21 cellular contexts compared by ENCODE assay signal in the genomic region with DNA sequence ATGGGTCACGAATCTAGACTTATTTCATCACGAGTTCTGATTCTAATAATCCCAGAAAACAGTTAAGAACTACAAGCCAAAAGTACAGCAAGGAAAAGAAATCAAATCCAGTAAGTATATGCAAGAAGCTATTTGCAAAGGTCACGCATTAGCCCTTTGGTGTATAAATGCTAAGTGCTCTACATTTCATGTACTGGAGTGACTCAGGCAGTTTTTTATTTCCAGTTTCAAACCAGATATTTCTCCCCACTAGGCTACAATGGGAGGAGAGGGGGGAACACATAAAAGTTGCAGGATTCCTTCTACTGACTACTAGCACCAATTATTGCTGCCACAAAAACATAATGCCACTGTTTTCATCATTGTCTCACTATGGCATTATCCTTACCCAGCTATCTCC.
DNase-seq lines count a peak whose midpoint lies in the region; ATAC-seq and TF ChIP-seq lines count a peak whose summit lies in the region.
"Had no signal": no experiment of that assay in that cellular context is flagged by ENCODE, and none has a peak within 500 bp of the region (broad histone marks: within the 10 kb centered on the region; RNA-seq: fewer than 3 reads in every experiment).

No MANE protein-coding gene starts in this region.

- H3K14ac ChIP-seq in mesenchymal stem cell (ENCODE audit: low read length in 2 of 2), result no peak overlapping the region

- WGBS in endodermal cell (ENCODE audit: insufficient coverage in 1 of 2, insufficient read length in 1 of 2), 2 experiments, result 96 to 100% methylated on average over 3 of the region's 3 CpGs
- WGBS in mesenchymal stem cell, result 97% methylated on average over 3 of the region's 3 CpGs

- H3K4me1 Mint-ChIP-seq in stimulated activated naive CD8-positive, alpha-beta T cell treated with anti-CD3 and anti-CD28 coated beads, Interleukin-15, Interleukin-2, amounts not matched to agents 100 ng/mL and 50 ng/mL, for 24 hours (ENCODE audit: low read depth), result peaks cover 43% of the 10 kb centered on the region
- H3K4me1 Mint-ChIP-seq in endodermal cell (peaks cover 2% of the 10 kb centered on the region), HFFc6 (ENCODE audit: low read depth) (no peaks in the 10 kb centered on the region)

- no peaks in the 10 kb centered on the region for H3K9me3 Mint-ChIP-seq in stimulated activated naive CD8-positive, alpha-beta T cell treated with anti-CD3 and anti-CD28 coated beads, Interleukin-15, Interleukin-2, amounts not matched to agents 100 ng/mL and 50 ng/mL, for 24 hours
- no peaks in the 10 kb centered on the region for H3K9me3 Mint-ChIP-seq in endodermal cell
- H3K9me3 Mint-ChIP-seq in HFFc6, result no peaks in the 10 kb centered on the region
- H3K9me3 Mint-ChIP-seq: GM23338 had no signal

- H3K4me1 ChIP-seq in endodermal cell (ENCODE audit: control insufficient read depth, insufficient read depth, low read length) (no peaks in the 10 kb centered on the region), mesenchymal stem cell (ENCODE audit: control insufficient read depth, insufficient read depth, low read depth, low read length) (no peaks in the 10 kb centered on the region)
- H3K4me1 ChIP-seq: left ventricle myocardium inferior had no signal

- no peak overlapping the region for H2AK5ac ChIP-seq in mesenchymal stem cell (ENCODE audit: low read length, severe bottlenecking)

- no peak overlapping the region for H4K91ac ChIP-seq in mesenchymal stem cell (ENCODE audit: low read length)

- no peak for ATAC-seq in stimulated activated naive CD8-positive, alpha-beta T cell treated with anti-CD3 and anti-CD28 coated beads, Interleukin-15, Interleukin-2, amounts not matched to agents 100 U/mL and 50 U/mL, for 24 hours

- no peak overlapping the region for H2BK120ac ChIP-seq in mesenchymal stem cell (ENCODE audit: low read depth, low read length)

- H3K79me1 ChIP-seq in mesenchymal stem cell (replicated peaks; ENCODE audit: low read length, poor library complexity, severe bottlenecking), result no peaks in the 10 kb centered on the region

- no peak for TF ChIP-seq CTCF in endodermal cell (conservative IDR thresholded peaks at IDR 0.05)
- TF ChIP-seq CTCF in HFFc6 (IDR thresholded peaks at IDR 0.05), result no peak

- H3K36me3 Mint-ChIP-seq in stimulated activated naive CD8-positive, alpha-beta T cell treated with anti-CD3 and anti-CD28 coated beads, Interleukin-15, Interleukin-2, amounts not matched to agents 100 ng/mL and 50 ng/mL, for 24 hours (ENCODE audit: low read depth), result no peaks in the 10 kb centered on the region
- H3K36me3 Mint-ChIP-seq in endodermal cell (ENCODE audit: low read depth), result no peaks in the 10 kb centered on the region
- no peaks in the 10 kb centered on the region for H3K36me3 Mint-ChIP-seq in HFFc6 (ENCODE audit: low read depth)

- H3K27ac ChIP-seq in endodermal cell (ENCODE audit: low read depth, low read length) (peak overlapping the region; percentile 88), mesenchymal stem cell (ENCODE audit: low read length, poor library complexity, severe bottlenecking) (no peak overlapping the region)
- H3K27ac ChIP-seq: C4-2B, HL-60, left ventricle myocardium inferior, pancreas, SK-N-MC had no signal

- H3K27ac Mint-ChIP-seq in stimulated activated naive CD8-positive, alpha-beta T cell treated with anti-CD3 and anti-CD28 coated beads, Interleukin-15, Interleukin-2, amounts not matched to agents 100 ng/mL and 50 ng/mL, for 24 hours, result peak overlapping the region; percentile 13
- H3K27ac Mint-ChIP-seq in endodermal cell (no peak overlapping the region), HFFc6 (no peak overlapping the region)
- H3K27ac Mint-ChIP-seq: GM23338 had no signal

- no peak overlapping the region for H2BK5ac ChIP-seq in mesenchymal stem cell (ENCODE audit: low read depth, low read length, poor library complexity, severe bottlenecking)

- H3K9ac ChIP-seq in endodermal cell (ENCODE audit: extremely low read depth, low read length, poor library complexity, severe bottlenecking), result no peak overlapping the region
- no peak overlapping the region for H3K9ac ChIP-seq in mesenchymal stem cell (ENCODE audit: low read length)

- H3K9me3 ChIP-seq in endodermal cell (ENCODE audit: control insufficient read depth, low read length) (no peaks in the 10 kb centered on the region), mesenchymal stem cell (ENCODE audit: control insufficient read depth, low read length) (no peaks in the 10 kb centered on the region)
- H3K9me3 ChIP-seq: left ventricle myocardium inferior, pancreas had no signal

- H3K23ac ChIP-seq in mesenchymal stem cell (ENCODE audit: low read length in 2 of 2), result no peak overlapping the region

- no peaks in the 10 kb centered on the region for H3K27me3 Mint-ChIP-seq in stimulated activated naive CD8-positive, alpha-beta T cell treated with anti-CD3 and anti-CD28 coated beads, Interleukin-15, Interleukin-2, amounts not matched to agents 100 ng/mL and 50 ng/mL, for 24 hours
- H3K27me3 Mint-ChIP-seq in endodermal cell (ENCODE audit: insufficient read depth) (no peaks in the 10 kb centered on the region), HFFc6 (ENCODE audit: insufficient read depth) (peaks cover 2% of the 10 kb centered on the region)

- H2BK12ac ChIP-seq in mesenchymal stem cell (ENCODE audit: low read length in 2 of 2), result no peak overlapping the region

- no peak overlapping the region for H3K4me2 ChIP-seq in mesenchymal stem cell (ENCODE audit: low read length, poor library complexity, severe bottlenecking)
- H3K4me2 ChIP-seq: GM23338 had no signal

- H3K36me3 ChIP-seq in endodermal cell (ENCODE audit: control insufficient read depth, insufficient read depth, low read length), result no peaks in the 10 kb centered on the region
- no peaks in the 10 kb centered on the region for H3K36me3 ChIP-seq in mesenchymal stem cell (ENCODE audit: control insufficient read depth in 1 of 2, insufficient read depth in 2 of 2, low read depth in 1 of 2, low read length in 2 of 2)
- H3K36me3 ChIP-seq: left ventricle myocardium inferior, pancreas had no signal

- H3K4ac ChIP-seq in mesenchymal stem cell (ENCODE audit: low read depth in 1 of 2, low read length in 2 of 2), result no peak overlapping the region

- H3K4me3 Mint-ChIP-seq in stimulated activated naive CD8-positive, alpha-beta T cell treated with anti-CD3 and anti-CD28 coated beads, Interleukin-15, Interleukin-2, amounts not matched to agents 100 ng/mL and 50 ng/mL, for 24 hours, result no peak overlapping the region
- H3K4me3 Mint-ChIP-seq in endodermal cell, result no peak overlapping the region
- H3K4me3 Mint-ChIP-seq in HFFc6, result no peak overlapping the region
- H3K4me3 Mint-ChIP-seq: GM23338 had no signal

- H3K27me3 ChIP-seq in endodermal cell (ENCODE audit: control insufficient read depth, insufficient read depth, low read length, poor library complexity, severe bottlenecking) (no peaks in the 10 kb centered on the region), mesenchymal stem cell (ENCODE audit: control insufficient read depth in 1 of 2, insufficient read depth in 1 of 2, low read length in 2 of 2) (no peaks in the 10 kb centered on the region)
- H3K27me3 ChIP-seq: pancreas had no signal

- H3K4me3 ChIP-seq in endodermal cell (ENCODE audit: low read length) (no peak overlapping the region), mesenchymal stem cell (ENCODE audit: insufficient read depth in 1 of 2, low read depth in 1 of 2, low read length in 2 of 2) (peak overlapping the region in 1 of 2 experiments; percentile 8)
- H3K4me3 ChIP-seq: GM23338, left ventricle myocardium inferior, pancreas, SK-N-MC, skin epidermis had no signal

- no peak overlapping the region for H2BK15ac ChIP-seq in mesenchymal stem cell (ENCODE audit: low read depth, poor library complexity, severe bottlenecking)

- no peak overlapping the region for H3K18ac ChIP-seq in mesenchymal stem cell (ENCODE audit: low read depth in 1 of 2, low read length in 2 of 2)

- no peak overlapping the region for H4K8ac ChIP-seq in mesenchymal stem cell (ENCODE audit: low read length)

- no peak overlapping the region for H2AFZ ChIP-seq in mesenchymal stem cell (ENCODE audit: low read depth, low read length)
- H2AFZ ChIP-seq: GM23338 had no signal

- DNase-seq in stimulated activated naive CD8-positive, alpha-beta T cell treated with anti-CD3 and anti-CD28 coated beads, Interleukin-15, Interleukin-2, amounts not matched to agents 100 U/mL and 50 U/mL, for 24 hours, result no peak
- DNase-seq in endodermal cell (no peak), mesenchymal stem cell (peak; percentile 38), NCI-H69 (lab: John Stamatoyannopoulos, UW) (no peak), HK-2 (ENCODE audit: unreplicated experiment) (no peak), NOMO-1 treated with DMSO at 0.1 percent for 48 hours (lab: John Stamatoyannopoulos, UW; ENCODE audit: unreplicated experiment) (no peak), HFFc6 (no peak)
- DNase-seq: activated CD4-positive, alpha-beta T cell treated with anti-CD3 and anti-CD28 coated beads for 4 hours; activated CD8-positive, alpha-beta memory T cell treated with anti-CD3 and anti-CD28 coated beads, Interleukin-2, amount 50 U/mL, for 48 hours; activated gamma-delta T cell; DMS153; left ventricle myocardium inferior; NCI-H2029 treated with DMSO at 0.1 percent for 48 hours; NCI-H526; pancreas had no signal
